In the genomic region with DNA sequence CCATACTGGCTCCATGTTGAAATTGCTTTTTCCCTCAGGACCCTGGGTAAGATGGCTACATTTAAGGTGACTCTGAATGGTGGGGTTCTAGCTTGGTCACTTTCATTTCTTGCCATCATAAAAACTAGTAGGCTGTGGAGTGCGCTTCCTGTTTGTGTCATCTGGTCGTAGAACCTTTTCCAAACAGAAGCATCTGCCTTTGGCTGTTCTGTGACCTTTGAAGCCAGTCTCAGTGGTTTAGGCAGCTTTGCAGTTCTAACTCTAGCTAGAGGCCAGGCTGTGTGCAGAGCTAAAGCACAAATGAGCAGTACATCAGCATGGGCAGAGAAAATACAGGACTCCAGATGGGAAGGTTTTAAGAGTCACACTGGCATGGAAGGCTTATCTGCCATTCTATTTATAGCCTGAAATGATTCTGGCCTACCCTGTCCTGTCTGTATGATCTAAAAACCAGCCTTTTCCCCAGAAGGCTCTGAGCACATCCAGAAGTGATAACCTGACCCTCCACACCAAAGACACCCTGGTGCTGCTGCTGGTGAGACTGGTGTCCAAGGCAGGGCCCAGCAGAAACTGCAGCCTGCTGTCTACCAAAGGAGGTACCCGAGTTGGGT, we compare ENCODE assay signal across 10 cellular contexts. TPM values are rescaled to one million over a fixed set of nuclear protein-coding genes. Genes with fewer than 3 reads are reported as not detected.
DNase-seq lines count a peak whose midpoint lies in the region; ATAC-seq and TF ChIP-seq lines count a peak whose summit lies in the region.
"Had no signal": no experiment of that assay in that cellular context is flagged by ENCODE, and none has a peak within 500 bp of the region (broad histone marks: within the 10 kb centered on the region; RNA-seq: fewer than 3 reads in every experiment).

No MANE protein-coding gene starts in this region.

- H3K4me1 ChIP-seq in right lobe of liver, result peaks cover 0 to 36% (median 20%) of the 10 kb centered on the region in 4 donors
- H3K4me1 ChIP-seq in thyroid gland, result peaks cover 9 to 14% of the 10 kb centered on the region in 2 donors

- H3K27me3 ChIP-seq in right lobe of liver (no peaks in the 10 kb centered on the region), thyroid gland (no peaks in the 10 kb centered on the region)

- ATAC-seq in T-helper 17 cell (peak; percentile 20), right lobe of liver (peak; percentile 62 to 65 (median 63))

- H3K4me3 Mint-ChIP-seq in activated naive CD4-positive, alpha-beta T cell treated with anti-CD3 and anti-CD28 coated beads, Interleukin-2, amount 10 ng/mL, durations not matched to agents 7 days and 5 days, result no peak overlapping the region
- H3K4me3 Mint-ChIP-seq in T-helper 17 cell, result no peak overlapping the region
- H3K4me3 Mint-ChIP-seq: CD14-positive monocyte had no signal

- peak; percentile 56 for DNase-seq in activated naive CD4-positive, alpha-beta T cell treated with anti-CD3 and anti-CD28 coated beads, Interleukin-2, amount 10 ng/mL, durations not matched to agents 7 days and 5 days
- no peak for DNase-seq in activated naive CD4-positive, alpha-beta T cell treated with anti-CD3 and anti-CD28 coated beads, Interleukin-2, amount 50 U/mL, for 16 hours
- no peak for DNase-seq in T-helper 17 cell
- DNase-seq in right lobe of liver, result peak in 1 of 3 donors; percentile 24
- no peak for DNase-seq in thyroid gland
- DNase-seq in NCI-H2081 (lab: John Stamatoyannopoulos, UW), result no peak
- DNase-seq in HuH-7.5 (ENCODE audit: low spot score), result no peak
- DNase-seq in NCI-H748 treated with DMSO at 0.1 percent for 48 hours (lab: John Stamatoyannopoulos, UW), result no peak

- 21% methylated on average over 3 of the region's 3 CpGs for WGBS in right lobe of liver (ENCODE audit: insufficient coverage, low coverage, low lambda C conversion rate, missing lambda C conversion rate)
- WGBS in thyroid gland, 2 donors, result 64 to 71% methylated on average over 3 of the region's 3 CpGs

- H3K4me1 Mint-ChIP-seq in activated naive CD4-positive, alpha-beta T cell treated with anti-CD3 and anti-CD28 coated beads, Interleukin-2, amount 10 ng/mL, durations not matched to agents 7 days and 5 days, result peaks cover 36% of the 10 kb centered on the region
- peaks cover 22% of the 10 kb centered on the region for H3K4me1 Mint-ChIP-seq in T-helper 17 cell
- H3K4me1 Mint-ChIP-seq: CD14-positive monocyte had no signal

- H3K36me3 Mint-ChIP-seq in activated naive CD4-positive, alpha-beta T cell treated with anti-CD3 and anti-CD28 coated beads, Interleukin-2, amount 10 ng/mL, durations not matched to agents 7 days and 5 days, result peaks cover 32% of the 10 kb centered on the region
- no peaks in the 10 kb centered on the region for H3K36me3 Mint-ChIP-seq in T-helper 17 cell (ENCODE audit: low read depth)

- H3K9me3 ChIP-seq in T-helper 17 cell (ENCODE audit: control insufficient read depth, low read length, poor library complexity, severe bottlenecking), result no peaks in the 10 kb centered on the region
- no peaks in the 10 kb centered on the region for H3K9me3 ChIP-seq in right lobe of liver
- H3K9me3 ChIP-seq in thyroid gland, result no peaks in the 10 kb centered on the region

- H3K27ac Mint-ChIP-seq in activated naive CD4-positive, alpha-beta T cell treated with anti-CD3 and anti-CD28 coated beads, Interleukin-2, amount 10 ng/mL, durations not matched to agents 7 days and 5 days, result peak overlapping the region; percentile 62
- peak overlapping the region; percentile 47 for H3K27ac Mint-ChIP-seq in T-helper 17 cell

- H3K36me3 ChIP-seq in right lobe of liver, result peaks cover 0 to 37% (median 17%) of the 10 kb centered on the region in 4 donors
- H3K36me3 ChIP-seq in thyroid gland, result peaks cover 26 to 31% of the 10 kb centered on the region in 2 donors

- H3K4me3 ChIP-seq in right lobe of liver (no peak overlapping the region), thyroid gland (replicated peaks in 1 of 3) (no peak overlapping the region)

- TF ChIP-seq POLR2A in right lobe of liver (IDR thresholded peaks at IDR 0.05), result peak; percentile 49
- no peak for TF ChIP-seq POLR2A in thyroid gland (IDR thresholded peaks at IDR 0.05)

- H3K9me3 Mint-ChIP-seq in activated naive CD4-positive, alpha-beta T cell treated with anti-CD3 and anti-CD28 coated beads, Interleukin-2, amount 10 ng/mL, durations not matched to agents 7 days and 5 days, result no peaks in the 10 kb centered on the region
- H3K9me3 Mint-ChIP-seq: CD14-positive monocyte had no signal

- TF ChIP-seq CTCF in right lobe of liver (IDR thresholded peaks at IDR 0.05) (no peak), thyroid gland (IDR thresholded peaks at IDR 0.05) (no peak)

- peak overlapping the region in 1 of 3 donors; percentile 27 for H3K27ac ChIP-seq in right lobe of liver
- H3K27ac ChIP-seq in thyroid gland, result peak overlapping the region; percentile 13 to 34 (median 28)

- CTCF ChIA-PET in activated naive CD4-positive, alpha-beta T cell treated with anti-CD3 and anti-CD28 coated beads, Interleukin-2, amount 10 ng/mL, durations not matched to agents 7 days and 5 days (lab: Charles Lee), result interaction anchor here (0.5 to 4.3 kb wide), 16 partner anchors 8 to 573 kb away, joined by 3 to 47 read pairs (median 4); a partner anchor contains a TSS

- intact Hi-C loops in right lobe of liver (cut with DNase I) (no loop called here), thyroid gland (cut with DNase I) (no loop called here)

- no peaks in the 10 kb centered on the region for H3K27me3 Mint-ChIP-seq in activated naive CD4-positive, alpha-beta T cell treated with anti-CD3 and anti-CD28 coated beads, Interleukin-2, amount 10 ng/mL, durations not matched to agents 7 days and 5 days
- H3K27me3 Mint-ChIP-seq in T-helper 17 cell, result no peaks in the 10 kb centered on the region

RNA-seq across cellular contexts. Expression of a gene that starts 8.6 kb away (rescaled TPM):
- under 1 TPM; 0.10 to 0.16 TPM for total RNA-seq in T-helper 17 cell
- total RNA-seq in right lobe of liver, result 100 to 1,000 TPM in 1 of 6 experiments, 10 to 100 TPM in 5; 44.8 to 102 (median 57.9) TPM
- total RNA-seq in thyroid gland, result 10 to 100 TPM; 42.9 to 86.9 (median 50.5) TPM
- total RNA-seq: frontal cortex had no signal

RNA-seq across cellular contexts. Expression of a gene that starts 17.9 kb away (rescaled TPM):
- total RNA-seq in T-helper 17 cell, result 1 to 10 TPM; 6.6 to 7.4 TPM
- 10 to 100 TPM in 5 of 6 experiments, 1 to 10 TPM in 1; 9.7 to 21.2 (median 13.7) TPM for total RNA-seq in right lobe of liver
- total RNA-seq in thyroid gland, result 10 to 100 TPM; 20.8 to 40.3 (median 38.4) TPM

RNA-seq across cellular contexts. Expression of a gene that starts 37.0 kb away (rescaled TPM):
- total RNA-seq in T-helper 17 cell, result 100 to 1,000 TPM; 148 to 171 TPM
- total RNA-seq in right lobe of liver, result 1 to 10 TPM; 1.6 to 9.6 (median 4.5) TPM
- total RNA-seq in thyroid gland, result 100 to 1,000 TPM in 1 of 4 donors, 10 to 100 TPM in 3; 73.1 to 116 (median 85.7) TPM

Comparison
In these comparisons a context has a peak if more than half of its experiments do, and no peak if none do; other contexts are left out.
1. RNA of a gene that starts 8.6 kb away (total RNA-seq): 44.8 to 102 TPM in right lobe of liver and 42.9 to 86.9 TPM in thyroid gland; 0.10 to 0.16 TPM in T-helper 17 cell; every median in the first group is over 10 times any median in the second.
2. RNA of a gene that starts 37.0 kb away (total RNA-seq): 148 to 171 TPM in T-helper 17 cell and 73.1 to 116 TPM in thyroid gland; 1.6 to 9.6 TPM in right lobe of liver; every median in the first group is over 4 times any median in the second.